In genomic region chr16:22763655-22764054, GRCh38 we compare ENCODE assay signal across 22 cellular contexts. TPM values are rescaled to one million over a fixed set of nuclear protein-coding genes. Genes with fewer than 3 reads are reported as not detected.
DNase-seq lines count a peak whose midpoint lies in the region; ATAC-seq and TF ChIP-seq lines count a peak whose summit lies in the region.
"Had no signal": no experiment of that assay in that cellular context is flagged by ENCODE, and none has a peak within 500 bp of the region (broad histone marks: within the 10 kb centered on the region; RNA-seq: fewer than 3 reads in every experiment).

No MANE protein-coding gene starts in this region.

- ATAC-seq in CD4-positive, alpha-beta T cell (ENCODE audit: poor library complexity) = no peak
- no peak for ATAC-seq in GM19395 (IDR thresholded peaks at IDR 0.05; ENCODE audit: unreplicated experiment)
- ATAC-seq: A549, left lung, mucosa of descending colon had no signal

- H3K9me3 Mint-ChIP-seq in CD4-positive, alpha-beta T cell = no peaks in the 10 kb centered on the region
- H3K9me3 Mint-ChIP-seq: activated T-helper 2 cell treated with anti-CD3 and anti-CD28 coated beads, Interferon-gamma antibody, Interleukin-2, Interleukin-4, amounts not matched to agents 10 μg/mL and 5 μg/mL and 100 μg/mL, durations not matched to agents 14 hours and 24 hours and 36 hours; T-helper 1 cell treated with Interleukin-12 subunit alpha and Interleukin-12 subunit beta and Interleukin-4 antibody, amounts not matched to agents 30 μg/mL and 1 μg/mL, for 36 hours had no signal

- CTCF ChIA-PET in CD4-positive, alpha-beta T cell (lab: Charles Lee) = no interaction called here

- H3K36me3 ChIP-seq in H7 (replicated peaks; ENCODE audit: control insufficient read depth, insufficient read depth, low read length) = no peaks in the 10 kb centered on the region
- no peaks in the 10 kb centered on the region for H3K36me3 ChIP-seq in WERI-Rb-1
- H3K36me3 ChIP-seq in rectal smooth muscle tissue (ENCODE audit: control insufficient read depth, insufficient read depth, low read length) = no peaks in the 10 kb centered on the region
- H3K36me3 ChIP-seq: BLaER1, brain microvascular endothelial cell, left lung had no signal

- no peaks in the 10 kb centered on the region for H3K4me1 Mint-ChIP-seq in CD4-positive, alpha-beta T cell (ENCODE audit: low read depth)

- no peak overlapping the region for H3K4me3 Mint-ChIP-seq in CD4-positive, alpha-beta T cell
- H3K4me3 Mint-ChIP-seq: T-helper 1 cell treated with Interleukin-12 subunit alpha and Interleukin-12 subunit beta and Interleukin-4 antibody, amounts not matched to agents 30 μg/mL and 1 μg/mL, for 36 hours had no signal

- no peak for TF ChIP-seq CTCF in WERI-Rb-1 (IDR thresholded peaks at IDR 0.05; ENCODE audit: low read depth, low read length)
- no peak for TF ChIP-seq CTCF in CD4-positive, alpha-beta T cell (IDR thresholded peaks at IDR 0.05)

- POLR2A ChIA-PET in CD4-positive, alpha-beta T cell (lab: Charles Lee) = no interaction called here

- H3K27me3 ChIP-seq in H7 (ENCODE audit: control insufficient read depth, insufficient read depth, low read length) = no peaks in the 10 kb centered on the region
- H3K27me3 ChIP-seq in WERI-Rb-1 (ENCODE audit: insufficient read depth, low read depth, severe bottlenecking) = no peaks in the 10 kb centered on the region
- no peaks in the 10 kb centered on the region for H3K27me3 ChIP-seq in rectal smooth muscle tissue (ENCODE audit: control insufficient read depth, insufficient read depth, low read length)
- H3K27me3 ChIP-seq in CD4-positive, alpha-beta T cell (ENCODE audit: control insufficient read depth, insufficient read depth, low read length) = peaks cover 4% of the 10 kb centered on the region
- H3K27me3 ChIP-seq: BLaER1, brain microvascular endothelial cell, left lung had no signal

- H3K9me3 ChIP-seq in WERI-Rb-1 (ENCODE audit: severe bottlenecking) = no peaks in the 10 kb centered on the region
- no peaks in the 10 kb centered on the region for H3K9me3 ChIP-seq in CD4-positive, alpha-beta T cell (ENCODE audit: control insufficient read depth, low read length)
- H3K9me3 ChIP-seq: A549, BLaER1, left lung, mucosa of descending colon had no signal

- no peak overlapping the region for H3K27ac Mint-ChIP-seq in CD4-positive, alpha-beta T cell
- H3K27ac Mint-ChIP-seq: activated T-helper 2 cell treated with anti-CD3 and anti-CD28 coated beads, Interferon-gamma antibody, Interleukin-2, Interleukin-4, amounts not matched to agents 10 μg/mL and 5 μg/mL and 100 μg/mL, durations not matched to agents 14 hours and 24 hours and 36 hours; T-helper 1 cell treated with Interleukin-12 subunit alpha and Interleukin-12 subunit beta and Interleukin-4 antibody, amounts not matched to agents 30 μg/mL and 1 μg/mL, for 36 hours had no signal

- H3K27me3 Mint-ChIP-seq in CD4-positive, alpha-beta T cell = peaks cover 22% of the 10 kb centered on the region

- intact Hi-C loops in CD4-positive, alpha-beta T cell (cut with DNase I, micrococcal nuclease) = no loop called here

- H3K9ac ChIP-seq in rectal smooth muscle tissue (ENCODE audit: low read length) = no peak overlapping the region
- H3K9ac ChIP-seq: BLaER1 had no signal

- H3K4me3 ChIP-seq in H7 (ENCODE audit: insufficient read depth, low read depth, low read length) = no peak overlapping the region
- peak overlapping the region; percentile 10 for H3K4me3 ChIP-seq in WERI-Rb-1 (ENCODE audit: low read depth, low read length)
- H3K4me3 ChIP-seq in rectal smooth muscle tissue (ENCODE audit: low read length) = no peak overlapping the region
- H3K4me3 ChIP-seq: A549, BLaER1, left lung, mucosa of descending colon had no signal

- H3K27ac ChIP-seq in WERI-Rb-1 (no peak overlapping the region), rectal smooth muscle tissue (ENCODE audit: low read depth, low read length) (peak overlapping the region; percentile 78)
- no peak overlapping the region for H3K27ac ChIP-seq in CD4-positive, alpha-beta T cell (ENCODE audit: low read depth, low read length)
- H3K27ac ChIP-seq: A549, BLaER1, brain microvascular endothelial cell, left lung had no signal

- peak; percentile 30 for DNase-seq in H7
- peak; percentile 81 for DNase-seq in WERI-Rb-1
- DNase-seq in iPS DF 19.7 (ENCODE audit: low read depth, low spot score) = peak; percentile 12
- DNase-seq in CD4-positive, alpha-beta T cell = no peak
- no peak for DNase-seq in NCI-H2171 (lab: John Stamatoyannopoulos, UW)
- no peak for DNase-seq in COR-L47 (lab: John Stamatoyannopoulos, UW)
- DNase-seq: activated CD4-positive, alpha-beta T cell treated with anti-CD3 and anti-CD28 coated beads, Interleukin-2, amount 50 U/mL, for 1 hour; brain microvascular endothelial cell; left lung; MM.1S; mucosa of descending colon; NCI-H1436 treated with DMSO at 0.1 percent for 48 hours; NCI-H748 treated with DMSO at 0.1 percent for 48 hours; SHP77 had no signal

- H3K36me3 Mint-ChIP-seq in CD4-positive, alpha-beta T cell (ENCODE audit: low read depth) = no peaks in the 10 kb centered on the region

- peaks cover 25% of the 10 kb centered on the region for H3K4me1 ChIP-seq in rectal smooth muscle tissue (ENCODE audit: control insufficient read depth, insufficient read depth, low read length)
- H3K4me1 ChIP-seq: A549, BLaER1, left lung had no signal

RNA-seq across cellular contexts. Expression of gene HS3ST2, which starts 50.3 kb away (rescaled TPM):
- total RNA-seq in H7 (2014; rRNA removed; shearing (Covaris generic)) = 0.24 TPM in 1 of 2 replicates, not detected in the other
- total RNA-seq in CD4-positive, alpha-beta T cell = not detected
- total RNA-seq: activated T-helper 2 cell treated with anti-CD3 and anti-CD28 coated beads, Interferon-gamma antibody, Interleukin-2, Interleukin-4, amounts not matched to agents 10 μg/mL and 5 μg/mL and 100 μg/mL, durations not matched to agents 14 hours and 24 hours and 36 hours; endothelial cell of umbilical vein; pulmonary artery endothelial cell had no signal

Comparison
In these comparisons a context has a peak if more than half of its experiments do, and no peak if none do; other contexts are left out.
1. DNase-seq: peak in H7 (single experiment), WERI-Rb-1 (single experiment) and iPS DF 19.7 (single experiment); none in CD4-positive, alpha-beta T cell (0 of 10), NCI-H2171 (single experiment) and COR-L47 (single experiment).